Comparison of ENCODE assay signal across 20 cellular contexts in genomic region chr12:42186793-42187192, GRCh38. TPM values are rescaled to one million over a fixed set of nuclear protein-coding genes. Genes with fewer than 3 reads are reported as not detected.
DNase-seq lines count a peak whose midpoint lies in the region; ATAC-seq and TF ChIP-seq lines count a peak whose summit lies in the region.
"Had no signal": no experiment of that assay in that cellular context is flagged by ENCODE, and none has a peak within 500 bp of the region (broad histone marks: within the 10 kb centered on the region; RNA-seq: fewer than 3 reads in every experiment).

No MANE protein-coding gene starts in this region.

- H3K27me3 ChIP-seq in SU-DHL-6 (ENCODE audit: low read length) (no peaks in the 10 kb centered on the region), SJCRH30 (no peaks in the 10 kb centered on the region)

- no peaks in the 10 kb centered on the region for H3K9me3 Mint-ChIP-seq in effector memory CD8-positive, alpha-beta T cell
- no peaks in the 10 kb centered on the region for H3K9me3 Mint-ChIP-seq in stimulated activated effector memory CD8-positive, alpha-beta T cell treated with anti-CD3 and anti-CD28 coated beads, Interleukin-12 subunit alpha, Interleukin-12 subunit beta, amount 100 ng/mL, for 72 hours
- H3K9me3 Mint-ChIP-seq: CD8-positive, alpha-beta T cell; endodermal cell; stimulated activated naive CD8-positive, alpha-beta T cell treated with anti-CD3 and anti-CD28 coated beads, Interleukin-15, amount 100 ng/mL, for 72 hours; T-helper 1 cell treated with Interleukin-12 subunit alpha and Interleukin-12 subunit beta and Interleukin-4 antibody, amounts not matched to agents 30 μg/mL and 1 μg/mL, for 36 hours had no signal

- no peak overlapping the region for H3K4me3 Mint-ChIP-seq in effector memory CD8-positive, alpha-beta T cell
- no peak overlapping the region for H3K4me3 Mint-ChIP-seq in stimulated activated effector memory CD8-positive, alpha-beta T cell treated with anti-CD3 and anti-CD28 coated beads, Interleukin-12 subunit alpha, Interleukin-12 subunit beta, amount 100 ng/mL, for 72 hours
- H3K4me3 Mint-ChIP-seq: activated naive CD8-positive, alpha-beta T cell; CD8-positive, alpha-beta T cell; endodermal cell; stimulated activated naive CD8-positive, alpha-beta T cell treated with anti-CD3 and anti-CD28 coated beads, Interleukin-15, amount 100 ng/mL, for 72 hours; T-helper 1 cell treated with Interleukin-12 subunit alpha and Interleukin-12 subunit beta and Interleukin-4 antibody, amounts not matched to agents 30 μg/mL and 1 μg/mL, for 36 hours had no signal

- H3K27ac Mint-ChIP-seq in effector memory CD8-positive, alpha-beta T cell: no peak overlapping the region
- no peak overlapping the region for H3K27ac Mint-ChIP-seq in stimulated activated effector memory CD8-positive, alpha-beta T cell treated with anti-CD3 and anti-CD28 coated beads, Interleukin-12 subunit alpha, Interleukin-12 subunit beta, amount 100 ng/mL, for 72 hours
- H3K27ac Mint-ChIP-seq: activated naive CD8-positive, alpha-beta T cell; CD8-positive, alpha-beta T cell; endodermal cell; stimulated activated naive CD8-positive, alpha-beta T cell treated with anti-CD3 and anti-CD28 coated beads, Interleukin-15, amount 100 ng/mL, for 72 hours; T-helper 1 cell treated with Interleukin-12 subunit alpha and Interleukin-12 subunit beta and Interleukin-4 antibody, amounts not matched to agents 30 μg/mL and 1 μg/mL, for 36 hours had no signal

- H3K4me2 ChIP-seq in SU-DHL-6 (ENCODE audit: low read depth, low read length, poor library complexity, severe bottlenecking): peak overlapping the region; percentile 14

- H2AFZ ChIP-seq in SU-DHL-6 (ENCODE audit: low read depth, low read length, severe bottlenecking): no peak overlapping the region

- peak; percentile 66 for ATAC-seq in GM18505 (IDR thresholded peaks at IDR 0.05; ENCODE audit: unreplicated experiment)
- ATAC-seq in GM21423 (IDR thresholded peaks at IDR 0.05; ENCODE audit: unreplicated experiment): peak; percentile 54
- ATAC-seq in HG03432 (IDR thresholded peaks at IDR 0.05; ENCODE audit: unreplicated experiment): peak; percentile 64
- no peak for ATAC-seq in effector memory CD8-positive, alpha-beta T cell (replicated peaks)
- no peak for ATAC-seq in stimulated activated effector memory CD8-positive, alpha-beta T cell treated with anti-CD3 and anti-CD28 coated beads, Interleukin-12 subunit alpha, Interleukin-12 subunit beta, amount 100 ng/mL, for 72 hours
- ATAC-seq: CD8-positive, alpha-beta T cell; HCT116; stimulated activated naive CD8-positive, alpha-beta T cell treated with anti-CD3 and anti-CD28 coated beads, Interleukin-15, amount 100 ng/mL, for 72 hours had no signal

- no peaks in the 10 kb centered on the region for H3K9me3 ChIP-seq in SU-DHL-6 (ENCODE audit: insufficient read depth, low read length)
- no peaks in the 10 kb centered on the region for H3K9me3 ChIP-seq in SJCRH30 (replicated peaks)
- H3K9me3 ChIP-seq: ovary had no signal

- no peaks in the 10 kb centered on the region for H3K9me2 ChIP-seq in SU-DHL-6 (replicated peaks; ENCODE audit: insufficient read depth, low read length)

- peaks cover 4% of the 10 kb centered on the region; the same call in 1 of the 2 replicates for H4K20me1 ChIP-seq in SU-DHL-6 (ENCODE audit: low read depth, low read length)

- H3K4me3 ChIP-seq in SU-DHL-6 (ENCODE audit: insufficient read depth, low read length, poor library complexity, severe bottlenecking): no peak overlapping the region
- H3K4me3 ChIP-seq in SJCRH30: no peak overlapping the region
- H3K4me3 ChIP-seq: ovary had no signal

- H3K36me3 Mint-ChIP-seq in effector memory CD8-positive, alpha-beta T cell (ENCODE audit: insufficient read depth): peaks cover 12% of the 10 kb centered on the region
- peaks cover 13% of the 10 kb centered on the region for H3K36me3 Mint-ChIP-seq in stimulated activated effector memory CD8-positive, alpha-beta T cell treated with anti-CD3 and anti-CD28 coated beads, Interleukin-12 subunit alpha, Interleukin-12 subunit beta, amount 100 ng/mL, for 72 hours

- DNase-seq in effector memory CD8-positive, alpha-beta T cell: no peak
- DNase-seq in stimulated activated effector memory CD8-positive, alpha-beta T cell treated with anti-CD3 and anti-CD28 coated beads, Interleukin-12 subunit alpha, Interleukin-12 subunit beta, amount 100 ng/mL, for 72 hours (ENCODE audit: low spot score in 2 of 2): no peak
- no peak for DNase-seq in SJCRH30
- DNase-seq in NCI-H226: no peak
- DNase-seq: activated T-cell treated with anti-CD3 and anti-CD28 coated beads, Interleukin-2, amount 50 U/mL, for 48 hours; CD8-positive, alpha-beta T cell; DMS79; endodermal cell; NCI-H1694 treated with DMSO at 0.1 percent for 48 hours; NCI-H2227 treated with DMSO at 0.1 percent for 48 hours; ovary; Right ventricle myocardium superior; stimulated activated naive CD8-positive, alpha-beta T cell treated with anti-CD3 and anti-CD28 coated beads, Interleukin-15, amount 100 ng/mL, for 72 hours had no signal

- TF ChIP-seq POLR2A in GM18505 (IDR thresholded peaks at IDR 0.05; ENCODE audit: borderline replicate concordance, extremely low read depth, insufficient read depth, insufficient read length): no peak

- no peaks in the 10 kb centered on the region; the same call in 1 of the 2 replicates for H3F3A ChIP-seq in SU-DHL-6 (ENCODE audit: insufficient read depth)

- H3K9ac ChIP-seq in SU-DHL-6 (ENCODE audit: low read length): no peak overlapping the region

- TF ChIP-seq CTCF in SU-DHL-6 (IDR thresholded peaks at IDR 0.05; ENCODE audit: insufficient read depth, low read length, poor library complexity, severe bottlenecking): no peak

- H3K79me2 ChIP-seq in SU-DHL-6 (ENCODE audit: insufficient read depth, low read length): peaks cover 2% of the 10 kb centered on the region; the same call in 1 of the 2 replicates

- H3K36me3 ChIP-seq in SU-DHL-6 (ENCODE audit: low read length) (peaks cover 9% of the 10 kb centered on the region; the same call in 1 of the 2 replicates), SJCRH30 (peaks cover 13% of the 10 kb centered on the region; the same call in 1 of the 2 replicates)
- H3K36me3 ChIP-seq: ovary had no signal

- H3K27me3 Mint-ChIP-seq in effector memory CD8-positive, alpha-beta T cell: no peaks in the 10 kb centered on the region
- H3K27me3 Mint-ChIP-seq: activated naive CD8-positive, alpha-beta T cell; stimulated activated naive CD8-positive, alpha-beta T cell treated with anti-CD3 and anti-CD28 coated beads, Interleukin-15, amount 100 ng/mL, for 72 hours had no signal

- H3K4me1 Mint-ChIP-seq in effector memory CD8-positive, alpha-beta T cell (ENCODE audit: low read depth in 2 of 2): peaks cover 6 to 27% of the 10 kb centered on the region in 2 donors
- peaks cover 27% of the 10 kb centered on the region for H3K4me1 Mint-ChIP-seq in stimulated activated effector memory CD8-positive, alpha-beta T cell treated with anti-CD3 and anti-CD28 coated beads, Interleukin-12 subunit alpha, Interleukin-12 subunit beta, amount 100 ng/mL, for 72 hours
- H3K4me1 Mint-ChIP-seq: endodermal cell had no signal

- H3K27ac ChIP-seq in SU-DHL-6 (ENCODE audit: low read depth, low read length): no peak overlapping the region
- H3K27ac ChIP-seq in SJCRH30: no peak overlapping the region
- H3K27ac ChIP-seq: ovary had no signal

- no peaks in the 10 kb centered on the region for H3K4me1 ChIP-seq in SJCRH30

RNA-seq across cellular contexts. Expression of gene GXYLT1, which starts 42.1 kb away (rescaled TPM):
- total RNA-seq in SJCRH30 (2014; rRNA removed; shearing (Covaris generic)): 43.6 and 48.9 TPM in 2 replicates

RNA-seq across cellular contexts. Expression of gene YAF2, which starts 51.3 kb away (rescaled TPM):
- total RNA-seq in SJCRH30 (2014; rRNA removed; shearing (Covaris generic)): 25.2 and 31.5 TPM in 2 replicates

Comparison
In these comparisons a context has a peak if more than half of its experiments do, and no peak if none do; other contexts are left out.
1. ATAC-seq: peak in GM18505 (single experiment), GM21423 (single experiment) and HG03432 (single experiment); none in effector memory CD8-positive, alpha-beta T cell (single experiment) and stimulated activated effector memory CD8-positive, alpha-beta T cell treated with anti-CD3 and anti-CD28 coated beads, Interleukin-12 subunit alpha, Interleukin-12 subunit beta, amount 100 ng/mL, for 72 hours (single experiment).